Comparison of ENCODE assay signal across 9 cellular contexts in genomic region chr14:61394542-61394941, GRCh38.
"Had no signal": no experiment of that assay in that cellular context is flagged by ENCODE, and none has a peak within 500 bp of the region (broad histone marks: within the 10 kb centered on the region; RNA-seq: fewer than 3 reads in every experiment).

No MANE protein-coding gene starts in this region.

- H3K4me3 Mint-ChIP-seq: activated T-helper 1 cell treated with anti-CD3 and anti-CD28 coated beads, Interleukin-12 subunit alpha, Interleukin-12 subunit beta, Interleukin-2, Interleukin-4 antibody, amounts not matched to agents 30 ng/mL and 10 ng/mL and 1 ng/mL, durations not matched to agents 14 hours and 24 hours and 36 hours; type B pancreatic cell had no signal

- H3K27ac ChIP-seq: foreskin keratinocyte, right atrium auricular region had no signal

- H3K27me3 Mint-ChIP-seq: type B pancreatic cell had no signal

- H3K36me3 ChIP-seq: right atrium auricular region had no signal

- ATAC-seq: foreskin keratinocyte, left colon had no signal

- H3K4me3 ChIP-seq: lung, right atrium auricular region had no signal

- H3K9me3 Mint-ChIP-seq: activated T-helper 1 cell treated with anti-CD3 and anti-CD28 coated beads, Interleukin-12 subunit alpha, Interleukin-12 subunit beta, Interleukin-2, Interleukin-4 antibody, amounts not matched to agents 30 ng/mL and 10 ng/mL and 1 ng/mL, durations not matched to agents 14 hours and 24 hours and 36 hours; type B pancreatic cell had no signal

- H3K27ac Mint-ChIP-seq: activated T-helper 1 cell treated with anti-CD3 and anti-CD28 coated beads, Interleukin-12 subunit alpha, Interleukin-12 subunit beta, Interleukin-2, Interleukin-4 antibody, amounts not matched to agents 30 ng/mL and 10 ng/mL and 1 ng/mL, durations not matched to agents 14 hours and 24 hours and 36 hours; type B pancreatic cell had no signal

- DNase-seq: foreskin keratinocyte, left colon, midbrain, posterior cingulate gyrus, small intestine had no signal

- H3K27me3 ChIP-seq: foreskin keratinocyte, right atrium auricular region had no signal

- H3K9me3 ChIP-seq: right atrium auricular region had no signal
